In the genomic region with DNA sequence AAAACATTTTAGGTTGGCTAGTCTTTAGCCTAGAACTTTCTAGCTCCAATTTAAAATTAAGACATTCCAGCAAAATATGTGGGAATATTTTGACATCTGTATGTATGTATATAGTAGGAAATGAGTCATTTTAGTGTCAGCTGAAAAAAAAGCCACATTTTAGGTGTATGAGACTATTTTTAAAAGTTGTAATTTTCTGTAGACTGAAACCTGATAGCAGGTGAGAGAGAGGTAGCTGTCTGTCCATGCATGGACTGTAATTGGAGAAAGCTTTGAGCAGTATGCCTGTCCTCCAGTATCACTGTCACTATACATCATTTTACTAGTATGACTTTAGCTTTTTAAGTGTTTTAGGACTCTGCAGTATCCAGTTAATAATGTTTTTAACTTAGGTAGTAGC, we compare ENCODE assay signal across 18 cellular contexts. TPM values are rescaled to one million over a fixed set of nuclear protein-coding genes. Genes with fewer than 3 reads are reported as not detected.
"Had no signal": no experiment of that assay in that cellular context is flagged by ENCODE, and none has a peak within 500 bp of the region (broad histone marks: within the 10 kb centered on the region; RNA-seq: fewer than 3 reads in every experiment).

No MANE protein-coding gene starts in this region.

- H3K9me3 ChIP-seq: adrenal gland, esophagus squamous epithelium, neutrophil had no signal

- H3K4me3 ChIP-seq: adrenal gland, coronary artery, esophagus squamous epithelium, heart right ventricle had no signal

- H3K36me3 ChIP-seq: adrenal gland, esophagus squamous epithelium, heart right ventricle, neutrophil had no signal

- H3K79me2 ChIP-seq: parathyroid adenoma had no signal

- H3K4me1 ChIP-seq: adrenal gland, parathyroid adenoma had no signal

- H3K9me3 Mint-ChIP-seq: activated CD4-positive, alpha-beta memory T cell treated with anti-CD3 and anti-CD28 coated beads, Interleukin-2, amount 10 ng/mL, durations not matched to agents 7 days and 5 days; activated naive CD4-positive, alpha-beta T cell treated with anti-CD3 and anti-CD28 coated beads, Interleukin-2, amount 50 U/mL, for 24 hours; activated T-cell treated with anti-CD3 and anti-CD28 coated beads, Interleukin-2, amount 50 U/mL, for 24 hours; naive thymus-derived CD8-positive, alpha-beta T cell; stimulated activated memory B cell treated with anti-CD40 and anti-IgM and Interleukin-4, amounts not matched to agents 10 μg/mL and 1 μg/mL and 100 μg/mL, for 72 hours had no signal

- ATAC-seq: heart right ventricle; left cardiac atrium; naive thymus-derived CD8-positive, alpha-beta T cell; stimulated activated memory B cell treated with anti-CD40 and anti-IgM and Interleukin-4, amounts not matched to agents 10 μg/mL and 1 μg/mL and 100 μg/mL, for 72 hours; WTC11 had no signal

- H3K36me3 Mint-ChIP-seq: naive thymus-derived CD8-positive, alpha-beta T cell; stimulated activated memory B cell treated with anti-CD40 and anti-IgM and Interleukin-4, amounts not matched to agents 10 μg/mL and 1 μg/mL and 100 μg/mL, for 72 hours; WTC11 had no signal

- H3K4me3 Mint-ChIP-seq: activated CD4-positive, alpha-beta memory T cell treated with anti-CD3 and anti-CD28 coated beads, Interleukin-2, amount 10 ng/mL, durations not matched to agents 7 days and 5 days; activated naive CD4-positive, alpha-beta T cell treated with anti-CD3 and anti-CD28 coated beads, Interleukin-2, amount 50 U/mL, for 24 hours; activated T-cell treated with anti-CD3 and anti-CD28 coated beads, Interleukin-2, amount 50 U/mL, for 24 hours; naive thymus-derived CD8-positive, alpha-beta T cell; stimulated activated memory B cell treated with anti-CD40 and anti-IgM and Interleukin-4, amounts not matched to agents 10 μg/mL and 1 μg/mL and 100 μg/mL, for 72 hours; WTC11 had no signal

- H3K27me3 ChIP-seq: adrenal gland, esophagus squamous epithelium, heart right ventricle, neutrophil had no signal

- H3K9ac ChIP-seq: parathyroid adenoma had no signal

- H2AFZ ChIP-seq: parathyroid adenoma had no signal

- H3K27ac Mint-ChIP-seq: activated CD4-positive, alpha-beta memory T cell treated with anti-CD3 and anti-CD28 coated beads, Interleukin-2, amount 10 ng/mL, durations not matched to agents 7 days and 5 days; activated naive CD4-positive, alpha-beta T cell treated with anti-CD3 and anti-CD28 coated beads, Interleukin-2, amount 50 U/mL, for 24 hours; activated T-cell treated with anti-CD3 and anti-CD28 coated beads, Interleukin-2, amount 50 U/mL, for 24 hours; naive thymus-derived CD8-positive, alpha-beta T cell; stimulated activated memory B cell treated with anti-CD40 and anti-IgM and Interleukin-4, amounts not matched to agents 10 μg/mL and 1 μg/mL and 100 μg/mL, for 72 hours; WTC11 had no signal

- H3K27ac ChIP-seq: adrenal gland, coronary artery, esophagus squamous epithelium, heart right ventricle, neutrophil, parathyroid adenoma had no signal

- FAIRE-seq: frontal cortex, TTC549 had no signal

- DNase-seq: activated CD4-positive, alpha-beta memory T cell treated with anti-CD3 and anti-CD28 coated beads, Interleukin-2, amount 10 ng/mL, durations not matched to agents 7 days and 5 days; activated CD4-positive, alpha-beta T cell treated with anti-CD3 and anti-CD28 coated beads for 4 hours; activated T-cell treated with anti-CD3 and anti-CD28 coated beads, Interleukin-2, amount 50 U/mL, for 24 hours; adrenal gland; caudate nucleus; effector CD4-positive, alpha-beta T cell; esophagus squamous epithelium; heart right ventricle; left cardiac atrium; naive thymus-derived CD8-positive, alpha-beta T cell had no signal

RNA-seq across cellular contexts. Expression of gene PPP1R1C, which starts 26.1 kb away (rescaled TPM):
- total RNA-seq: activated CD4-positive, alpha-beta memory T cell treated with anti-CD3 and anti-CD28 coated beads, Interleukin-2, amount 10 ng/mL, durations not matched to agents 7 days and 5 days; naive thymus-derived CD8-positive, alpha-beta T cell had no signal
- polyA plus RNA-seq: naive thymus-derived CD8-positive, alpha-beta T cell had no signal
